8 cellular contexts compared by ENCODE assay signal in genomic region chr7:123640583-123640982, GRCh38. TPM values are rescaled to one million over a fixed set of nuclear protein-coding genes. Genes with fewer than 3 reads are reported as not detected.
"Had no signal": no experiment of that assay in that cellular context is flagged by ENCODE, and none has a peak within 500 bp of the region (broad histone marks: within the 10 kb centered on the region; RNA-seq: fewer than 3 reads in every experiment).

No MANE protein-coding gene starts in this region.

- DNase-seq: H9, HCEC 1CT had no signal

- H3K4me2 ChIP-seq: GM23338 had no signal

- ATAC-seq: GM23338 had no signal

- H3K4me3 ChIP-seq: GM23338 had no signal

- FAIRE-seq: H1, H54, HTR-8/SVneo had no signal

- H2AFZ ChIP-seq: GM23338 had no signal

RNA-seq across cellular contexts. Expression of gene LMOD2, which starts 15.1 kb away (rescaled TPM):
- total RNA-seq: GM23338, H9, HT-29 had no signal
- polyA plus RNA-seq: GM23338, IgD-negative memory B cell had no signal

RNA-seq across cellular contexts. Expression of gene ASB15, which starts 39.0 kb away (rescaled TPM):
- total RNA-seq: GM23338, H1, H9, HT-29 had no signal
- polyA plus RNA-seq: GM23338, H1, IgD-negative memory B cell had no signal
